Comparison of ENCODE assay signal across 1 cellular context in the genomic region with DNA sequence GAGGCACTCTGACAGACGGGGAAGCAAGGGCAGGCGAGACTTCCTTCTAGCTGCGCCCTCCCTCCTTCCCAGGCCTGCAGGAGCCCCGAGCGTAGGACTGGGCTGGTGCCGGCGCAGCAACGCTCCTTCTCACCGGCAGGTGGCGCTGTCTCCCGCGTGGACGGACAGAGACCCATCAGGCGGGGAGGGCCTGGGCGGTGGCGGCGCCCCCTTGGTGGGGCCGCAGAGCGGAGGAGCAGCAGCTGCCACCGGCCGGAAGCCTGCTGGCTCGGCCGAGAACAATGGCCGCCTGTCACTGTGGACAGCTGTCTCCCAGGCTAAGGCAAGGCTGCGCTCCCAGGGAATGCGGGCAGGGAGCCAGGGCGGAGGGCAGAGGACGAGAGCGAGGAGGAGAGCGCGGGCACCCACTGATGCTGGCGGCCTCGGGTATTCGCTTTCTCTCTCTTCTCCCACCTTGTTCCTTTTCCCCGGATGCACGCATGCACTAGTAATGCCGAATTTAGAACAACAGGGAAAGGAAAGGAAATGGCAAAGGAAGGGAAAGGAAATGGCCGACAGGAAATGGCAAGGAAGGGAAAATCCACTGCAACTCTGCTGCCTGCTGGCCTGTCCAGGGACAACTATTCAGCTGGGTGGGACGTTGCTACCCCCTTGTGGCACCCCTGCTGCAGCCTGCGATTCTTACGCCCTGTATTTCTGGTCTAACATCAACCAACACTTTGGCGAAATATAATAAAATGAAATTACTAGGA.
TF ChIP-seq lines count a peak whose summit lies in the region.

No MANE protein-coding gene starts in this region.

TF ChIP-seq in WTC11, 78 proteins besides CTCF, POLR2A, EP300 and RAD21 (continued from another document):
- peak; percentile 87; the same call in 1 of the 2 replicates for TF ChIP-seq ARID4B (CRISPR knock-in tag; IDR thresholded peaks at IDR 0.05; ENCODE audit: borderline replicate concordance)
- TF ChIP-seq, protein P1, sequence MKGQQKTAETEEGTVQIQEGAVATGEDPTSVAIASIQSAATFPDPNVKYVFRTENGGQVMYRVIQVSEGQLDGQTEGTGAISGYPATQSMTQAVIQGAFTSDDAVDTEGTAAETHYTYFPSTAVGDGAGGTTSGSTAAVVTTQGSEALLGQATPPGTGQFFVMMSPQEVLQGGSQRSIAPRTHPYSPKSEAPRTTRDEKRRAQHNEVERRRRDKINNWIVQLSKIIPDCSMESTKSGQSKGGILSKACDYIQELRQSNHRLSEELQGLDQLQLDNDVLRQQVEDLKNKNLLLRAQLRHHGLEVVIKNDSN (CRISPR knock-in tag; IDR thresholded peaks at IDR 0.05), result no peak
- TF ChIP-seq SMAD3 (CRISPR knock-in tag; IDR thresholded peaks at IDR 0.05; ENCODE audit: borderline replicate concordance), result peak; percentile 66; the same call in 1 of the 2 replicates
- TF ChIP-seq NFATC4 (CRISPR knock-in tag; IDR thresholded peaks at IDR 0.05), result no peak
- TF ChIP-seq CBFB (CRISPR knock-in tag; IDR thresholded peaks at IDR 0.05; ENCODE audit: low read depth), result no peak
- peak; percentile 78; the same call in 1 of the 2 replicates for TF ChIP-seq FOXK1 (CRISPR knock-in tag; IDR thresholded peaks at IDR 0.05)
- no peak for TF ChIP-seq SMAD4 (CRISPR knock-in tag; IDR thresholded peaks at IDR 0.05)
- no peak for TF ChIP-seq KAT7 (CRISPR knock-in tag; IDR thresholded peaks at IDR 0.05; ENCODE audit: borderline replicate concordance)
- TF ChIP-seq JUN (CRISPR knock-in tag; IDR thresholded peaks at IDR 0.05), result no peak
- TF ChIP-seq ETV6 (CRISPR knock-in tag; IDR thresholded peaks at IDR 0.05), result peak; percentile 98
- no peak for TF ChIP-seq NR3C1 (CRISPR knock-in tag; conservative IDR thresholded peaks at IDR 0.05; ENCODE audit: low read depth)
- TF ChIP-seq, protein P2, sequence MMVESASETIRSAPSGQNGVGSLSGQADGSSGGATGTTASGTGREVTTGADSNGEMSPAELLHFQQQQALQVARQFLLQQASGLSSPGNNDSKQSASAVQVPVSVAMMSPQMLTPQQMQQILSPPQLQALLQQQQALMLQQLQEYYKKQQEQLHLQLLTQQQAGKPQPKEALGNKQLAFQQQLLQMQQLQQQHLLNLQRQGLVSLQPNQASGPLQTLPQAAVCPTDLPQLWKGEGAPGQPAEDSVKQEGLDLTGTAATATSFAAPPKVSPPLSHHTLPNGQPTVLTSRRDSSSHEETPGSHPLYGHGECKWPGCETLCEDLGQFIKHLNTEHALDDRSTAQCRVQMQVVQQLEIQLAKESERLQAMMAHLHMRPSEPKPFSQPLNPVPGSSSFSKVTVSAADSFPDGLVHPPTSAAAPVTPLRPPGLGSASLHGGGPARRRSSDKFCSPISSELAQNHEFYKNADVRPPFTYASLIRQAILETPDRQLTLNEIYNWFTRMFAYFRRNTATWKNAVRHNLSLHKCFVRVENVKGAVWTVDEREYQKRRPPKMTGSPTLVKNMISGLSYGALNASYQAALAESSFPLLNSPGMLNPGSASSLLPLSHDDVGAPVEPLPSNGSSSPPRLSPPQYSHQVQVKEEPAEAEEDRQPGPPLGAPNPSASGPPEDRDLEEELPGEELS (CRISPR knock-in tag; IDR thresholded peaks at IDR 0.05), result no peak; the same call in 1 of the 2 replicates
- peak; percentile 62 for TF ChIP-seq GABPB1 (CRISPR knock-in tag; IDR thresholded peaks at IDR 0.05)
- TF ChIP-seq, protein P3, sequence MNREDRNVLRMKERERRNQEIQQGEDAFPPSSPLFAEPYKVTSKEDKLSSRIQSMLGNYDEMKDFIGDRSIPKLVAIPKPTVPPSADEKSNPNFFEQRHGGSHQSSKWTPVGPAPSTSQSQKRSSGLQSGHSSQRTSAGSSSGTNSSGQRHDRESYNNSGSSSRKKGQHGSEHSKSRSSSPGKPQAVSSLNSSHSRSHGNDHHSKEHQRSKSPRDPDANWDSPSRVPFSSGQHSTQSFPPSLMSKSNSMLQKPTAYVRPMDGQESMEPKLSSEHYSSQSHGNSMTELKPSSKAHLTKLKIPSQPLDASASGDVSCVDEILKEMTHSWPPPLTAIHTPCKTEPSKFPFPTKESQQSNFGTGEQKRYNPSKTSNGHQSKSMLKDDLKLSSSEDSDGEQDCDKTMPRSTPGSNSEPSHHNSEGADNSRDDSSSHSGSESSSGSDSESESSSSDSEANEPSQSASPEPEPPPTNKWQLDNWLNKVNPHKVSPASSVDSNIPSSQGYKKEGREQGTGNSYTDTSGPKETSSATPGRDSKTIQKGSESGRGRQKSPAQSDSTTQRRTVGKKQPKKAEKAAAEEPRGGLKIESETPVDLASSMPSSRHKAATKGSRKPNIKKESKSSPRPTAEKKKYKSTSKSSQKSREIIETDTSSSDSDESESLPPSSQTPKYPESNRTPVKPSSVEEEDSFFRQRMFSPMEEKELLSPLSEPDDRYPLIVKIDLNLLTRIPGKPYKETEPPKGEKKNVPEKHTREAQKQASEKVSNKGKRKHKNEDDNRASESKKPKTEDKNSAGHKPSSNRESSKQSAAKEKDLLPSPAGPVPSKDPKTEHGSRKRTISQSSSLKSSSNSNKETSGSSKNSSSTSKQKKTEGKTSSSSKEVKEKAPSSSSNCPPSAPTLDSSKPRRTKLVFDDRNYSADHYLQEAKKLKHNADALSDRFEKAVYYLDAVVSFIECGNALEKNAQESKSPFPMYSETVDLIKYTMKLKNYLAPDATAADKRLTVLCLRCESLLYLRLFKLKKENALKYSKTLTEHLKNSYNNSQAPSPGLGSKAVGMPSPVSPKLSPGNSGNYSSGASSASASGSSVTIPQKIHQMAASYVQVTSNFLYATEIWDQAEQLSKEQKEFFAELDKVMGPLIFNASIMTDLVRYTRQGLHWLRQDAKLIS (CRISPR knock-in tag; IDR thresholded peaks at IDR 0.05; ENCODE audit: borderline replicate concordance), result no peak
- TF ChIP-seq ZNF317 (CRISPR knock-in tag; IDR thresholded peaks at IDR 0.05; ENCODE audit: borderline replicate concordance, low read depth), result no peak
- TF ChIP-seq, protein P4, sequence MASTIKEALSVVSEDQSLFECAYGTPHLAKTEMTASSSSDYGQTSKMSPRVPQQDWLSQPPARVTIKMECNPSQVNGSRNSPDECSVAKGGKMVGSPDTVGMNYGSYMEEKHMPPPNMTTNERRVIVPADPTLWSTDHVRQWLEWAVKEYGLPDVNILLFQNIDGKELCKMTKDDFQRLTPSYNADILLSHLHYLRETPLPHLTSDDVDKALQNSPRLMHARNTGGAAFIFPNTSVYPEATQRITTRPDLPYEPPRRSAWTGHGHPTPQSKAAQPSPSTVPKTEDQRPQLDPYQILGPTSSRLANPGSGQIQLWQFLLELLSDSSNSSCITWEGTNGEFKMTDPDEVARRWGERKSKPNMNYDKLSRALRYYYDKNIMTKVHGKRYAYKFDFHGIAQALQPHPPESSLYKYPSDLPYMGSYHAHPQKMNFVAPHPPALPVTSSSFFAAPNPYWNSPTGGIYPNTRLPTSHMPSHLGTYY (CRISPR knock-in tag; IDR thresholded peaks at IDR 0.05), result no peak
- TF ChIP-seq ZNF263 (CRISPR knock-in tag; IDR thresholded peaks at IDR 0.05; ENCODE audit: low read depth), result no peak
- TF ChIP-seq, protein P5, sequence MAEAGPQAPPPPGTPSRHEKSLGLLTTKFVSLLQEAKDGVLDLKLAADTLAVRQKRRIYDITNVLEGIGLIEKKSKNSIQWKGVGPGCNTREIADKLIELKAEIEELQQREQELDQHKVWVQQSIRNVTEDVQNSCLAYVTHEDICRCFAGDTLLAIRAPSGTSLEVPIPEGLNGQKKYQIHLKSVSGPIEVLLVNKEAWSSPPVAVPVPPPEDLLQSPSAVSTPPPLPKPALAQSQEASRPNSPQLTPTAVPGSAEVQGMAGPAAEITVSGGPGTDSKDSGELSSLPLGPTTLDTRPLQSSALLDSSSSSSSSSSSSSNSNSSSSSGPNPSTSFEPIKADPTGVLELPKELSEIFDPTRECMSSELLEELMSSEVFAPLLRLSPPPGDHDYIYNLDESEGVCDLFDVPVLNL (CRISPR knock-in tag; IDR thresholded peaks at IDR 0.05; ENCODE audit: borderline replicate concordance, low read depth), result no peak
- TF ChIP-seq ZNF232 (CRISPR knock-in tag; IDR thresholded peaks at IDR 0.05), result peak; percentile 87; the same call in 1 of the 2 replicates
- TF ChIP-seq, protein P6, sequence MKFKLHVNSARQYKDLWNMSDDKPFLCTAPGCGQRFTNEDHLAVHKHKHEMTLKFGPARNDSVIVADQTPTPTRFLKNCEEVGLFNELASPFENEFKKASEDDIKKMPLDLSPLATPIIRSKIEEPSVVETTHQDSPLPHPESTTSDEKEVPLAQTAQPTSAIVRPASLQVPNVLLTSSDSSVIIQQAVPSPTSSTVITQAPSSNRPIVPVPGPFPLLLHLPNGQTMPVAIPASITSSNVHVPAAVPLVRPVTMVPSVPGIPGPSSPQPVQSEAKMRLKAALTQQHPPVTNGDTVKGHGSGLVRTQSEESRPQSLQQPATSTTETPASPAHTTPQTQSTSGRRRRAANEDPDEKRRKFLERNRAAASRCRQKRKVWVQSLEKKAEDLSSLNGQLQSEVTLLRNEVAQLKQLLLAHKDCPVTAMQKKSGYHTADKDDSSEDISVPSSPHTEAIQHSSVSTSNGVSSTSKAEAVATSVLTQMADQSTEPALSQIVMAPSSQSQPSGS (CRISPR knock-in tag; IDR thresholded peaks at IDR 0.05; ENCODE audit: borderline replicate concordance, low read depth), result no peak
- TF ChIP-seq TEAD4 (CRISPR knock-in tag; IDR thresholded peaks at IDR 0.05), result no peak
- TF ChIP-seq ZNF219 (CRISPR knock-in tag; IDR thresholded peaks at IDR 0.05; ENCODE audit: borderline replicate concordance), result no peak
- no peak for TF ChIP-seq ZNF396 (CRISPR knock-in tag; IDR thresholded peaks at IDR 0.05; ENCODE audit: borderline replicate concordance)
- no peak for TF ChIP-seq TP53 (CRISPR knock-in tag; IDR thresholded peaks at IDR 0.05)
- 0 out of 2 replicates have a peak, but pooled peaks have one; percentile 42 for TF ChIP-seq ZNF281 (CRISPR knock-in tag; IDR thresholded peaks at IDR 0.05)
- peak; percentile 100 for TF ChIP-seq HMGXB4 (CRISPR knock-in tag; IDR thresholded peaks at IDR 0.05)
- TF ChIP-seq TEAD1 (CRISPR knock-in tag; IDR thresholded peaks at IDR 0.05), result peak; percentile 71
- TF ChIP-seq ATF3 (CRISPR knock-in tag; conservative IDR thresholded peaks at IDR 0.05), result no peak
- TF ChIP-seq GTF2I (CRISPR knock-in tag; conservative IDR thresholded peaks at IDR 0.05), result no peak
- no peak for TF ChIP-seq OVOL2 (CRISPR knock-in tag; IDR thresholded peaks at IDR 0.05; ENCODE audit: borderline replicate concordance)
